In genomic region chr16:11972128-11972527, GRCh38 we compare ENCODE assay signal across 1 cellular context.
TF ChIP-seq lines count a peak whose summit lies in the region.

No MANE protein-coding gene starts in this region.

TF ChIP-seq in K562, 482 proteins besides CTCF, POLR2A, EP300 and RAD21:
- no peak for TF ChIP-seq ZNF133 (CRISPR knock-in tag; IDR thresholded peaks at IDR 0.05)
- no peak for TF ChIP-seq BMI1 (IDR thresholded peaks at IDR 0.05; ENCODE audit: low read length)
- TF ChIP-seq ZNF384 (IDR thresholded peaks at IDR 0.05; ENCODE audit: low read depth, low read length): peak; percentile 30; the same call in 1 of the 2 replicates
- TF ChIP-seq SMC3 (conservative IDR thresholded peaks at IDR 0.05; ENCODE audit: insufficient read depth, low read depth, low read length): 0 out of 2 replicates have a peak, but pooled peaks have one; percentile 22
- TF ChIP-seq E2F8 (IDR thresholded peaks at IDR 0.05; ENCODE audit: low read depth, partially characterized antibody): no peak
- no peak for TF ChIP-seq ZNF174 (CRISPR knock-in tag; IDR thresholded peaks at IDR 0.05)
- no peak for TF ChIP-seq ZNF41 (CRISPR knock-in tag; conservative IDR thresholded peaks at IDR 0.05)
- no peak for TF ChIP-seq NCOA2 (IDR thresholded peaks at IDR 0.05; ENCODE audit: partially characterized antibody in 2 of 2)
- no peak for TF ChIP-seq MTF1 (CRISPR knock-in tag; IDR thresholded peaks at IDR 0.05; ENCODE audit: borderline replicate concordance)
- TF ChIP-seq MXD1 (CRISPR knock-in tag; IDR thresholded peaks at IDR 0.05; ENCODE audit: borderline replicate concordance, poor library complexity, severe bottlenecking): no peak
- TF ChIP-seq TFAM (CRISPR knock-in tag; conservative IDR thresholded peaks at IDR 0.05): no peak
- TF ChIP-seq HNRNPUL1 (IDR thresholded peaks at IDR 0.05; ENCODE audit: low read length): no peak
- no peak for TF ChIP-seq TBL1XR1 (IDR thresholded peaks at IDR 0.05; ENCODE audit: low read length in 2 of 2)
- no peak for TF ChIP-seq POLR2B (IDR thresholded peaks at IDR 0.05; ENCODE audit: low read depth, partially characterized antibody)
- TF ChIP-seq SRF (CRISPR knock-in tag; IDR thresholded peaks at IDR 0.05): no peak
- TF ChIP-seq CXXC5 (CRISPR knock-in tag; IDR thresholded peaks at IDR 0.05): 0 out of 2 replicates have a peak, but pooled peaks have one; percentile 10
- TF ChIP-seq ZNF830 (CRISPR knock-in tag; IDR thresholded peaks at IDR 0.05): no peak
- no peak for TF ChIP-seq TFAP4 (CRISPR knock-in tag; IDR thresholded peaks at IDR 0.05; ENCODE audit: borderline replicate concordance)
- TF ChIP-seq HMG20A (CRISPR knock-in tag; conservative IDR thresholded peaks at IDR 0.05): no peak
- no peak for TF ChIP-seq ASH1L (IDR thresholded peaks at IDR 0.05; ENCODE audit: borderline replicate concordance, low read depth, partially characterized antibody)
